Comparison of ENCODE assay signal across 24 cellular contexts in the genomic region with DNA sequence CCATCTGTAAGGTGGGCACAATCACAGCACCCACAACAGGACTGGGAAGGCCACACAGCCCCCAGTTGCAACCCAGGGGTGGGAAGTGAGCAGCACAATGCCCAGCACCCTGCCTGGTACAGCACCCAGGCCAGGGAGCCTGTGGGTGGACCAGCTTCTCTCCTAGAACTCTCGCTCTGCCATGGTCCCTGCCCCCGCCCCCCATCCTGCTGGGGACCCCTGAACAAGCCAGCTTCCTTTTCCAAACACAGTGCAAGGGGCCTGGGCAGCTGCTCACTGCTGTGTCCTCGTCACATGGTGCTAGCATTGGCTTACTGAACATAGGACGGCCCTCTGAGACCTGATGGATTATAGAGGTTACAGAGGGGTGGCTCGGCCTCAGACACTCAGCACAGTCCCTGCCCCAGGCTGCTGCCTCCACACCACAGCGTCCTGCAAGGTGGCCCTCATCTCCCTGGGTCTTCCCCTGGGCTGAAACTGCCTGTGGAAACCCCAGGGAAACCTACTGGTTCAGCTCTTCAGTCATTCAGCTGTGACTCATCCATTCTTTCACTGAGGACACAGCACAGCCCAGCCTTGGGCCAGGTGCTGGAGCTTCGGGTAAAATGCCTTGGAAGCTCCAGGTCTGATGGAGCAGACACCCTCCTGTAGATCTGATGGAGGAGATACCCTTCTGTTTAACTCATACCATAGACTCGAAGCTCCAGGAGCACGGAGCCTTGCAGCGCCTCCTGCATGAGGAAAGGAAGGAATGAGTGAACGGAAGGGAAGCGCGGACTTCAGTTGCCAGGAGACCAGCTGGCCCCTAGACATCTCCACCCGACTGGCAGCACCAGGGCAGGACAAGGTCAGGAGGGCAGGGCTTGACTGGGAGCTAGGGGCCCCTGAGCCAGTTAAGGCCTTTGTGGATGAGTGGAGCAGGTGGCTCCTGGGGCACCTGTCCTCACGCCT. TPM values are rescaled to one million over a fixed set of nuclear protein-coding genes. Genes with fewer than 3 reads are reported as not detected.
A peak's percentile ranks its signal among the peaks of the same experiment; 100 is the strongest.
DNase-seq lines count a peak whose midpoint lies in the region; ATAC-seq and TF ChIP-seq lines count a peak whose summit lies in the region.
"Had no signal": no experiment of that assay in that cellular context is flagged by ENCODE, and none has a peak within 500 bp of the region (broad histone marks: within the 10 kb centered on the region; RNA-seq: fewer than 3 reads in every experiment).

No MANE protein-coding gene starts in this region.

- peak; percentile 43 for DNase-seq in cardiac septum (ENCODE audit: low spot score)
- DNase-seq in left ventricle myocardium superior: no peak
- no peak for DNase-seq in RWPE2 (ENCODE audit: low spot score)
- peak; percentile 88 for DNase-seq in islet precursor cell
- peak; percentile 64 for DNase-seq in type B pancreatic cell (ENCODE audit: extremely low spot score, unreplicated experiment)
- no peak for DNase-seq in MM.1S
- DNase-seq in HuH-7 (ENCODE audit: low spot score): no peak
- DNase-seq in T-helper 9 cell: no peak
- DNase-seq: caudate nucleus; endodermal cell; GF-D8; midbrain; MV-4-11; NCI-H2081 treated with DMSO at 0.1 percent for 48 hours; NCI-H748 treated with DMSO at 0.1 percent for 48 hours; small intestine; stimulated activated naive CD4-positive, alpha-beta T cell treated with Interleukin-2 at 50 U/mL for 16 hours; T-helper 1 cell had no signal

- H3K4me1 Mint-ChIP-seq in type B pancreatic cell (ENCODE audit: unreplicated experiment): peaks cover 4% of the 10 kb centered on the region
- H3K4me1 Mint-ChIP-seq: endodermal cell, IgD-negative memory B cell had no signal

- no peak overlapping the region for H2AFZ ChIP-seq in MM.1S (ENCODE audit: low read length)

- H3K36me3 ChIP-seq in RWPE2 (ENCODE audit: low read depth): no peaks in the 10 kb centered on the region
- H3K36me3 ChIP-seq in MM.1S (replicated peaks; ENCODE audit: insufficient read depth, low read length): no peaks in the 10 kb centered on the region
- H3K36me3 ChIP-seq: gastroesophageal sphincter, HAP-1, Peyer's patch had no signal

- H3K9me2 ChIP-seq in MM.1S (replicated peaks; ENCODE audit: insufficient read depth, low read length): no peaks in the 10 kb centered on the region

- no peak overlapping the region for H3K4me2 ChIP-seq in MM.1S (ENCODE audit: low read depth, low read length)

- H3K27ac Mint-ChIP-seq in type B pancreatic cell: peak overlapping the region; percentile 46
- H3K27ac Mint-ChIP-seq: activated naive CD4-positive, alpha-beta T cell treated with anti-CD3 and anti-CD28 coated beads, Interleukin-2, amount 50 U/mL, for 72 hours; endodermal cell; IgD-negative memory B cell had no signal

- no peaks in the 10 kb centered on the region for H4K20me1 ChIP-seq in MM.1S (ENCODE audit: insufficient read depth, low read length)

- H3K27me3 Mint-ChIP-seq in type B pancreatic cell: peaks cover 72% of the 10 kb centered on the region

- H3K4me1 ChIP-seq in RWPE2 (ENCODE audit: insufficient read depth, poor library complexity, severe bottlenecking) (no peaks in the 10 kb centered on the region), MM.1S (ENCODE audit: low read length) (no peaks in the 10 kb centered on the region)
- H3K4me1 ChIP-seq: Caco-2, HAP-1 had no signal

- peaks cover 4% of the 10 kb centered on the region for H3K36me3 Mint-ChIP-seq in type B pancreatic cell
- H3K36me3 Mint-ChIP-seq: activated naive CD4-positive, alpha-beta T cell treated with anti-CD3 and anti-CD28 coated beads, Interleukin-2, amount 50 U/mL, for 72 hours; IgD-negative memory B cell had no signal

- H3K27ac ChIP-seq in RWPE2 (ENCODE audit: poor library complexity, severe bottlenecking): no peak overlapping the region
- H3K27ac ChIP-seq in MM.1S (ENCODE audit: low read length): no peak overlapping the region
- H3K27ac ChIP-seq: gastroesophageal sphincter, Peyer's patch had no signal

- no peaks in the 10 kb centered on the region for H3F3A ChIP-seq in MM.1S (ENCODE audit: insufficient read depth, low read length)

- intact Hi-C loops in cardiac septum (cut with DNase I) (loop anchor here (10.0 kb wide), 1 partner anchor 254 kb away; no protein-coding TSS in a partner anchor), left ventricle myocardium superior (cut with micrococcal nuclease) (no loop called here)

- H3K4me3 ChIP-seq in RWPE2 (ENCODE audit: severe bottlenecking) (no peak overlapping the region), MM.1S (ENCODE audit: low read length) (no peak overlapping the region)
- H3K4me3 ChIP-seq: gastroesophageal sphincter, HAP-1, Peyer's patch had no signal

- H3K4me3 Mint-ChIP-seq in type B pancreatic cell: peak overlapping the region; percentile 57
- H3K4me3 Mint-ChIP-seq: endodermal cell, IgD-negative memory B cell had no signal

- ATAC-seq in left ventricle myocardium superior (no peak), RWPE2 (ENCODE audit: low read depth) (peak; percentile 68; the same call in 2 of the 3 replicates)
- ATAC-seq: gastroesophageal sphincter had no signal

- H3K9me3 ChIP-seq in RWPE2 (ENCODE audit: severe bottlenecking) (no peaks in the 10 kb centered on the region), MM.1S (replicated peaks; ENCODE audit: insufficient read depth, low read length) (no peaks in the 10 kb centered on the region)
- H3K9me3 ChIP-seq: Caco-2, HAP-1, Peyer's patch had no signal

- H3K9ac ChIP-seq in MM.1S (ENCODE audit: low read length): no peak overlapping the region

- H3K27me3 ChIP-seq in RWPE2 (ENCODE audit: insufficient read depth, poor library complexity, severe bottlenecking) (peaks cover 47% of the 10 kb centered on the region), MM.1S (replicated peaks; ENCODE audit: insufficient read depth, low read length) (peaks cover 88% of the 10 kb centered on the region)

- H3K79me2 ChIP-seq in MM.1S (ENCODE audit: low read length): no peaks in the 10 kb centered on the region

- TF ChIP-seq CTCF in RWPE2 (IDR thresholded peaks at IDR 0.05; ENCODE audit: poor library complexity, severe bottlenecking) (no peak), type B pancreatic cell (conservative IDR thresholded peaks at IDR 0.05) (no peak), MM.1S (IDR thresholded peaks at IDR 0.05; ENCODE audit: low read length) (no peak)

- peaks cover 9% of the 10 kb centered on the region for H3K9me3 Mint-ChIP-seq in type B pancreatic cell
- H3K9me3 Mint-ChIP-seq: activated naive CD4-positive, alpha-beta T cell treated with anti-CD3 and anti-CD28 coated beads, Interleukin-2, amount 50 U/mL, for 72 hours; endodermal cell had no signal

RNA-seq across cellular contexts. Expression of gene PRDM16, which starts 8.1 kb away (rescaled TPM):
- total RNA-seq in cardiac septum (12.9 TPM), left ventricle myocardium superior (17.7 TPM), type B pancreatic cell (ENCODE audit: low replicate concordance) (10.3 and 23.6 TPM in 2 replicates)

RNA-seq across cellular contexts. Expression of gene ACTRT2, which starts 39.6 kb away (rescaled TPM):
- total RNA-seq in cardiac septum (not detected), left ventricle myocardium superior (not detected), type B pancreatic cell (ENCODE audit: low replicate concordance) (not detected in 2 replicates)
- total RNA-seq: activated naive CD4-positive, alpha-beta T cell treated with anti-CD3 and anti-CD28 coated beads, Interleukin-2, amount 50 U/mL, for 72 hours; Caco-2; endodermal cell; gastroesophageal sphincter; Peyer's patch had no signal

Comparison
In these comparisons a context has a peak if more than half of its experiments do, and no peak if none do; other contexts are left out.
1. DNase-seq: peak in cardiac septum (single experiment), islet precursor cell (single experiment) and type B pancreatic cell (single experiment); none in left ventricle myocardium superior (single experiment), RWPE2 (single experiment), MM.1S (single experiment), HuH-7 (single experiment) and T-helper 9 cell (single experiment).